ENCODE assay signal across 9 cellular contexts in the genomic region with DNA sequence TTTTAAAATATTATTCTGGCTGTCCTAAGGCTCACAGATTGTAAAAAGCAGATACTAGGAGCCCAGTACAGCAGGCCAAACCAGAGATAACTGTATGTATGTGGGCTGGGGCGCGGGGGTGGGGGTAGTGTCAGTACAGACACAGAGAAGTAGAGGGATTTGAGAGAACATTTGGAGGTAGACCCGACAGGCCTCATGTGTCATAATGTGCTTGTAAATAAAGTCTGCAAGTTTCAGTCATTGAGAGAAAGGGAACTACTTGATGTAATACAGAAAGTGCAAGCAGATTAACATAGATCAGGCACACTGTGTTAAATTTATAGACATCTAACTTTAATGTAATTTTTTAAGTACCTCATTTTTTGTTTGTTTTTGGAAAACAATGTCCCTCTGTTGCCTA. TPM values are rescaled to one million over a fixed set of nuclear protein-coding genes. Genes with fewer than 3 reads are reported as not detected.
DNase-seq lines count a peak whose midpoint lies in the region; ATAC-seq and TF ChIP-seq lines count a peak whose summit lies in the region.
"Had no signal": no experiment of that assay in that cellular context is flagged by ENCODE, and none has a peak within 500 bp of the region (broad histone marks: within the 10 kb centered on the region; RNA-seq: fewer than 3 reads in every experiment).

No MANE protein-coding gene starts in this region.

- no peak overlapping the region for H3K4me3 Mint-ChIP-seq in central memory CD8-positive, alpha-beta T cell
- no peak overlapping the region for H3K4me3 Mint-ChIP-seq in CD8-positive, alpha-beta T cell

- no peak overlapping the region for H3K4me3 ChIP-seq in CD8-positive, alpha-beta T cell (ENCODE audit: low read depth, low read length)
- H3K4me3 ChIP-seq: tibial artery had no signal

- H3K9me3 Mint-ChIP-seq in central memory CD8-positive, alpha-beta T cell = no peaks in the 10 kb centered on the region
- no peaks in the 10 kb centered on the region for H3K9me3 Mint-ChIP-seq in CD8-positive, alpha-beta T cell

- TF ChIP-seq CTCF in GM10248 (IDR thresholded peaks at IDR 0.05; ENCODE audit: control extremely low read depth, extremely low read depth, low read depth, missing control alignments) = no peak
- no peak for TF ChIP-seq CTCF in CD8-positive, alpha-beta T cell (IDR thresholded peaks at IDR 0.05)

- no peaks in the 10 kb centered on the region for H3K4me1 ChIP-seq in CD8-positive, alpha-beta T cell (ENCODE audit: insufficient read depth, low read length)

- H3K36me3 Mint-ChIP-seq in central memory CD8-positive, alpha-beta T cell (ENCODE audit: insufficient read depth) = no peaks in the 10 kb centered on the region
- no peaks in the 10 kb centered on the region for H3K36me3 Mint-ChIP-seq in CD8-positive, alpha-beta T cell

- POLR2A ChIA-PET in GM10248 (lab: Yijun Ruan, JAX) = no interaction called here
- POLR2A ChIA-PET in CD8-positive, alpha-beta T cell (lab: Charles Lee) = no interaction called here

- DNase-seq in GM10248 (ENCODE audit: extremely low spot score) = peak; percentile 67
- DNase-seq in central memory CD8-positive, alpha-beta T cell (ENCODE audit: low spot score in 2 of 2) = no peak
- DNase-seq in CD8-positive, alpha-beta T cell = no peak
- no peak for DNase-seq in NCI-H2081 treated with DMSO at 0.1 percent for 48 hours (lab: John Stamatoyannopoulos, UW)
- DNase-seq in NCI-H524 (lab: John Stamatoyannopoulos, UW) = no peak
- no peak for DNase-seq in pons (ENCODE audit: low spot score)

- H3K27ac Mint-ChIP-seq in central memory CD8-positive, alpha-beta T cell (ENCODE audit: low read depth) = peak overlapping the region; percentile 91
- no peak overlapping the region for H3K27ac Mint-ChIP-seq in CD8-positive, alpha-beta T cell

- CTCF ChIA-PET in GM10248 (lab: Yijun Ruan, JAX) = interaction anchor here (1.6 kb wide), 1 partner anchor 11 kb away, joined by 8 read pairs; no protein-coding TSS in a partner anchor
- CTCF ChIA-PET in CD8-positive, alpha-beta T cell (lab: Charles Lee) = no interaction called here

- ATAC-seq in GM21381 (IDR thresholded peaks at IDR 0.05; ENCODE audit: unreplicated experiment) (peak; percentile 64), HG03565 (IDR thresholded peaks at IDR 0.05; ENCODE audit: unreplicated experiment) (peak; percentile 63)
- no peak for ATAC-seq in central memory CD8-positive, alpha-beta T cell (replicated peaks; ENCODE audit: extremely low read depth, poor library complexity, severe bottlenecking)
- no peak for ATAC-seq in CD8-positive, alpha-beta T cell

- H3K27me3 ChIP-seq in CD8-positive, alpha-beta T cell (ENCODE audit: insufficient read depth, low read length) = no peaks in the 10 kb centered on the region
- H3K27me3 ChIP-seq: tibial artery had no signal

- no peaks in the 10 kb centered on the region for H3K9me3 ChIP-seq in CD8-positive, alpha-beta T cell (ENCODE audit: low read length)
- H3K9me3 ChIP-seq: tibial artery had no signal

- H3K4me1 Mint-ChIP-seq in central memory CD8-positive, alpha-beta T cell = peaks cover 5% of the 10 kb centered on the region
- peaks cover 9% of the 10 kb centered on the region for H3K4me1 Mint-ChIP-seq in CD8-positive, alpha-beta T cell (ENCODE audit: low read depth)

- no peak overlapping the region for H3K27ac ChIP-seq in CD8-positive, alpha-beta T cell (ENCODE audit: low read depth, low read length)
- H3K27ac ChIP-seq: tibial artery had no signal

- no peaks in the 10 kb centered on the region for H3K36me3 ChIP-seq in CD8-positive, alpha-beta T cell (ENCODE audit: insufficient read depth, low read length)
- H3K36me3 ChIP-seq: tibial artery had no signal

- H3K27me3 Mint-ChIP-seq in central memory CD8-positive, alpha-beta T cell = no peaks in the 10 kb centered on the region
- no peaks in the 10 kb centered on the region for H3K27me3 Mint-ChIP-seq in CD8-positive, alpha-beta T cell (ENCODE audit: low read depth)

- intact Hi-C loops in CD8-positive, alpha-beta T cell (cut with DNase I, micrococcal nuclease) = no loop called here

RNA-seq across cellular contexts. Expression of gene POLI, which starts 7.4 kb away (rescaled TPM):
- total RNA-seq in CD8-positive, alpha-beta T cell = 10 to 100 TPM; 17.9 to 18.4 TPM

RNA-seq across cellular contexts. Expression of gene MBD2, which starts 37.4 kb away (rescaled TPM):
- total RNA-seq in CD8-positive, alpha-beta T cell = 10 to 100 TPM; 71.4 to 73.0 TPM

Comparison
In these comparisons a context has a peak if more than half of its experiments do, and no peak if none do; other contexts are left out.
1. ATAC-seq: peak in GM21381 (single experiment) and HG03565 (single experiment); none in central memory CD8-positive, alpha-beta T cell (single experiment) and CD8-positive, alpha-beta T cell (single experiment).